ENCODE assay signal across 8 cellular contexts in the genomic region with DNA sequence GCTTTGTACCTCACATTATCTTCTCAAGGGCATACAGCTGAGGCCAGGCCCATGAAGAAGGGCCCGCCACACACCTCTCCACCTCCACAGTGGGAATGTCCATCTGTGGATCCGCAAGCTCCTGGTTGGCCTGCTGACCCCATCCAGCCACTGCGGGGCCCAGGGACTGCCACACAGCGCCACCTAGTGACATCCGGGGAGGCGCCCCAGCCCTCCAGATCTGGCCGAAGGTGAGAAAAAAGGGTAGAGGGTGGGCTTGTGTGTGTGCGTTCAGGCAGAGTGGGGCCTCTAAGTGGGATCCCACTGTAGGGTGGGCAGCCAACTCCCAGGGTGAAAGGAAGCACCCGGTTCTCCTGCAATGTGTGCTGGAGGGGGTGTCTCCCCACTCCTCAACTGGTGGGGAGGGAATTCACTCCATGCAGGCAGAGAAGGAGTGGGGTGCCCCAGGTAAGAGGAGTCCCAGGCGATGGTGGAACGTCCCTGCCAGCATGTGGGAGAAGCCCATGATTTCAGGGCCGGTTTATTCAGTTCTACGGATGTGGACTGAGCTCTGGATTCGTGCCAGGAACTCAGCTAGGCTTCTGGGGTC.
A peak's percentile ranks its signal among the peaks of the same experiment; 100 is the strongest.
DNase-seq lines count a peak whose midpoint lies in the region; ATAC-seq and TF ChIP-seq lines count a peak whose summit lies in the region.

No MANE protein-coding gene starts in this region.

- WGBS in body of pancreas, 2 donors, result 43 to 57% methylated on average over 9 to 13 of the region's 14 CpGs
- WGBS in esophagus muscularis mucosa, result 94% methylated on average over 9 of the region's 14 CpGs

- TF ChIP-seq EP300 in esophagus muscularis mucosa (IDR thresholded peaks at IDR 0.05), result no peak

- DNase-seq in COLO668 (lab: John Stamatoyannopoulos, UW; ENCODE audit: unreplicated experiment), result peak; percentile 18
- peak; percentile 3 for DNase-seq in NCI-H526 treated with DMSO at 0.1 percent for 48 hours (lab: John Stamatoyannopoulos, UW)
- peak in 3 of 4 donors; percentile 38 to 64 (median 49) for DNase-seq in body of pancreas
- DNase-seq in medulla oblongata (ENCODE audit: extremely low spot score), result peak; percentile 70
- DNase-seq in thoracic aorta (ENCODE audit: low spot score), result no peak
- DNase-seq in esophagus muscularis mucosa (ENCODE audit: extremely low spot score), result no peak
- DNase-seq in cortex of kidney (lab: John Stamatoyannopoulos, UW), result no peak

- ATAC-seq in GM19372 (IDR thresholded peaks at IDR 0.05; ENCODE audit: low read depth, unreplicated experiment), result peak; percentile 67
- no peak for ATAC-seq in body of pancreas
- ATAC-seq in thoracic aorta (ENCODE audit: insufficient number of reproducible peaks, low FRiP score, low read depth), result no peak

- H3K4me3 ChIP-seq in body of pancreas (no peak overlapping the region), thoracic aorta (no peak overlapping the region), esophagus muscularis mucosa (no peak overlapping the region)

- intact Hi-C loops in body of pancreas (cut with DNase I) (no loop called here), esophagus muscularis mucosa (cut with DNase I) (no loop called here)

- no peak overlapping the region for H3K27ac ChIP-seq in body of pancreas
- no peak overlapping the region for H3K27ac ChIP-seq in thoracic aorta
- no peak overlapping the region for H3K27ac ChIP-seq in esophagus muscularis mucosa (replicated peaks in 1 of 4)

- TF ChIP-seq CTCF in body of pancreas (IDR thresholded peaks at IDR 0.05) (peak in 5 of 7 experiments; percentile 42 to 66 (median 58)), thoracic aorta (IDR thresholded peaks at IDR 0.05) (peak; percentile 29), esophagus muscularis mucosa (IDR thresholded peaks at IDR 0.05) (peak in 1 of 3 experiments; percentile 61)

- H3K4me1 ChIP-seq in body of pancreas, result peaks cover 38% of the 10 kb centered on the region
- peaks cover 5 to 37% of the 10 kb centered on the region in 2 donors for H3K4me1 ChIP-seq in thoracic aorta (ENCODE audit: control insufficient read depth in 1 of 2, low read depth in 2 of 2)
- peaks cover 0 to 34% (median 31%) of the 10 kb centered on the region in 4 donors for H3K4me1 ChIP-seq in esophagus muscularis mucosa

- TF ChIP-seq POLR2A in body of pancreas (IDR thresholded peaks at IDR 0.05) (no peak), esophagus muscularis mucosa (IDR thresholded peaks at IDR 0.05; ENCODE audit: low read depth) (no peak)

- H3K27me3 ChIP-seq in body of pancreas (no peaks in the 10 kb centered on the region), thoracic aorta (replicated peaks; ENCODE audit: insufficient read depth) (no peaks in the 10 kb centered on the region), esophagus muscularis mucosa (no peaks in the 10 kb centered on the region)

- H3K36me3 ChIP-seq in body of pancreas (replicated peaks in 1 of 2; ENCODE audit: insufficient read depth in 1 of 2, low read depth in 2 of 2) (no peaks in the 10 kb centered on the region), thoracic aorta (no peaks in the 10 kb centered on the region), esophagus muscularis mucosa (no peaks in the 10 kb centered on the region)

- H3K9me3 ChIP-seq in body of pancreas, result no peaks in the 10 kb centered on the region
- H3K9me3 ChIP-seq in thoracic aorta, result no peaks in the 10 kb centered on the region
- no peaks in the 10 kb centered on the region for H3K9me3 ChIP-seq in esophagus muscularis mucosa

Comparison
In these comparisons a context has a peak if more than half of its experiments do, and no peak if none do; other contexts are left out.
1. DNase-seq: peak in COLO668 (single experiment), NCI-H526 treated with DMSO at 0.1 percent for 48 hours (single experiment), body of pancreas (3 of 4) and medulla oblongata (single experiment); none in thoracic aorta (single experiment), esophagus muscularis mucosa (single experiment) and cortex of kidney (single experiment).